Comparison of ENCODE assay signal across 24 cellular contexts in genomic region chr12:39935839-39936238, GRCh38.
"Had no signal": no experiment of that assay in that cellular context is flagged by ENCODE, and none has a peak within 500 bp of the region (broad histone marks: within the 10 kb centered on the region; RNA-seq: fewer than 3 reads in every experiment).

No MANE protein-coding gene starts in this region.

- H2AFZ ChIP-seq: PC-9 had no signal

- H3K4me2 ChIP-seq: PC-9 had no signal

- H3K4me1 ChIP-seq: ascending aorta had no signal

- H3K27ac ChIP-seq: ascending aorta, cardiac muscle cell, PC-9 had no signal

- DNase-seq: activated CD4-positive, alpha-beta T cell treated with anti-CD3 and anti-CD28 coated beads, Interleukin-2, amount 10 ng/mL, durations not matched to agents 24 days and 14 days; activated CD4-positive, alpha-beta T cell treated with anti-CD3 and anti-CD28 coated beads, Interleukin-2, amount 50 U/mL, for 4 hours; activated CD8-positive, alpha-beta T cell treated with anti-CD3 and anti-CD28 coated beads, Interleukin-2, amount 10 ng/mL, durations not matched to agents 7 days and 5 days; activated gamma-delta T cell; activated naive CD4-positive, alpha-beta T cell treated with Interleukin-2 at 50 U/mL for 16 hours; activated naive CD8-positive, alpha-beta T cell treated with anti-CD3 and anti-CD28 coated beads, Interleukin-2, amount 10 ng/mL, durations not matched to agents 7 days and 5 days; activated T-cell treated with anti-CD3 and anti-CD28 coated beads, Interleukin-2, amount 50 U/mL, for 24 hours; amygdala; NCI-H1048; NCI-H1105 treated with DMSO at 0.1 percent for 48 hours; NCI-H1436; NCI-H1694; NCI-H1930; NCI-H2081 treated with DMSO at 0.1 percent for 48 hours; NCI-H510A; NCI-H526; NCI-H748 treated with DMSO at 0.1 percent for 48 hours; NK-92 treated with Interleukin-12 subunit alpha and Interleukin-12 subunit beta, amount 100 ng/mL, for 24 hours; PC-9; Right ventricle myocardium superior; SW 1271; T1000 had no signal

- H3K27me3 ChIP-seq: ascending aorta, cardiac muscle cell had no signal

- H3K36me3 ChIP-seq: ascending aorta, cardiac muscle cell had no signal

- H3K9me3 ChIP-seq: ascending aorta had no signal

- H3K4me3 ChIP-seq: ascending aorta, cardiac muscle cell, PC-9 had no signal
